In the genomic region with DNA sequence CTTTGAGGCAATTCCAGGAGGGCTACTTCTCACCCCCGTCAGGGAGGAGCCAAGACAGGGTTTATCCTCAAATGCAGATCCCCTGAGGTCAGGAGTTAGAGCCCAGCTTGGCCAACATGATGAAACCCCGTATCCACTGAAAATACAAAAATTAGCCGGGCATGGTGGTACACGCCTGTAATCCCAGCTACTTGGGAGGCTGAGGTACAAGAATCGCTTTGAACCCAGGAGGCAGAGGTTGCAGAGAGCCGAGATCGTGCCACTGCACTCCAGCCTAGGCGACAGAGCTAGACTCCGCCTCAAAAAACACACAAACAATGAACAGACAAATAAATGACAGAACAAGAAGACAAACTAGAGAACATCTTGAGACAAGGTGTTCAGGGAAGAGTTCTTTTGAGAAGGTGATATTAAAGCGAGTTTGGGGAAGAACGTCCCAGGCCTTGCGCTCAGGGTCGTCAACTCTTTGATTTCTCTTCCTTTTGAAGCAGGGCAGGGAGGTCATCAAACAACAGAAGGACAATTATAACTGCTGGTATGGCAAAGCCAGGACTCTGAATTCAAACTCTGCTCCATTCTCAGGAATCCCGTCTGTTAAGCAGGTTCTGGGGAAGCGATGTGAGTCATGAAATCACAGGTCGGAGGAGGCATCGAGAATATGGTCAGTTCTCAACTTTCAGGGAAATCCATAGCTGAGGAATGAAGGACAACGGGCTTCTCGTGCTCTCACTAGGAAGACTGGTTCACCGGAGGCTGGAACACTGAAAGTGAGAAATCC, we compare ENCODE assay signal across 8 cellular contexts. TPM values are rescaled to one million over a fixed set of nuclear protein-coding genes. Genes with fewer than 3 reads are reported as not detected.
A peak's percentile ranks its signal among the peaks of the same experiment; 100 is the strongest.
DNase-seq lines count a peak whose midpoint lies in the region; ATAC-seq, FAIRE-seq and TF ChIP-seq lines count a peak whose summit lies in the region.

No MANE protein-coding gene starts in this region.

- no peaks in the 10 kb centered on the region for H3K9me3 ChIP-seq in small intestine (ENCODE audit: control insufficient read depth, low read depth)

- H3K27ac ChIP-seq in small intestine (ENCODE audit: low read depth in 1 of 2, low read length in 1 of 2) = peak overlapping the region; percentile 75 to 82

- WGBS in small intestine, 3 donors = 23 to 37% (median 32%) methylated on average over 20 of the region's 20 CpGs

- FAIRE-seq in small intestine (lab: Jason Lieb, UNC) = no peak

- H3K27me3 Mint-ChIP-seq in WTC11 (ENCODE audit: low read depth) = no peaks in the 10 kb centered on the region
- peaks cover 13% of the 10 kb centered on the region for H3K27me3 Mint-ChIP-seq in glutamatergic neuron (ENCODE audit: unreplicated experiment)

- H3K4me1 ChIP-seq in small intestine (ENCODE audit: control insufficient read depth in 2 of 2, insufficient read depth in 1 of 2, low read depth in 1 of 2, low read length in 1 of 2) = peaks cover 8 to 12% of the 10 kb centered on the region in 2 donors

- CTCF ChIA-PET in WTC11 (lab: Charles Lee) = interaction anchor here (1.0 to 2.3 kb wide), 6 partner anchors 24 to 129 kb away, joined by 4 to 17 read pairs (median 8); partner anchors contain the start of gene EIF2S2

- H3K4me3 ChIP-seq in small intestine (ENCODE audit: low read depth in 1 of 2, low read length in 2 of 2) = peak overlapping the region; percentile 44 to 55

- H3K9me3 Mint-ChIP-seq in WTC11 (no peaks in the 10 kb centered on the region), glutamatergic neuron (ENCODE audit: unreplicated experiment) (peaks cover 9% of the 10 kb centered on the region)

- H3K4me1 Mint-ChIP-seq in WTC11 (peaks cover 28% of the 10 kb centered on the region), glutamatergic neuron (ENCODE audit: low read depth, unreplicated experiment) (peaks cover 21% of the 10 kb centered on the region)

- H3K4me3 Mint-ChIP-seq in WTC11 = peak overlapping the region; percentile 88
- H3K4me3 Mint-ChIP-seq in glutamatergic neuron (ENCODE audit: unreplicated experiment) = peak overlapping the region; percentile 87

- peaks cover 3% of the 10 kb centered on the region; the same call in 1 of the 2 replicates for H3K36me3 Mint-ChIP-seq in WTC11
- no peaks in the 10 kb centered on the region for H3K36me3 Mint-ChIP-seq in glutamatergic neuron (ENCODE audit: unreplicated experiment)

- ATAC-seq in WTC11 = no peak
- no peak for ATAC-seq in HG03196 (IDR thresholded peaks at IDR 0.05; ENCODE audit: unreplicated experiment)

- peak; percentile 22 for DNase-seq in activated CD4-positive, alpha-beta T cell treated with anti-CD3 and anti-CD28 coated beads for 48 hours
- DNase-seq in activated CD4-positive, alpha-beta T cell treated with anti-CD3 and anti-CD28 coated beads, Interleukin-2, amount 50 U/mL, for 48 hours = no peak
- DNase-seq in WTC11 (ENCODE audit: low spot score) (no peak), glutamatergic neuron (no peak), small intestine (no peak), SIG-M5 (lab: John Stamatoyannopoulos, UW) (no peak), activated gamma-delta T cell treated with Interleukin-2 at 50 U/mL for 16 hours (no peak)

- POLR2A ChIA-PET in WTC11 (lab: Charles Lee) = interaction anchor here (0.5 to 1.4 kb wide), 6 partner anchors 46 to 369 kb away, joined by 3 to 8 read pairs (median 4); partner anchors contain the start of gene EIF2S2

- H3K27ac Mint-ChIP-seq in WTC11 (peak overlapping the region; percentile 98), glutamatergic neuron (ENCODE audit: unreplicated experiment) (peak overlapping the region; percentile 79)

- H3K27me3 ChIP-seq in small intestine (ENCODE audit: control insufficient read depth in 2 of 2, insufficient read depth in 2 of 2, low read length in 2 of 2) = no peaks in the 10 kb centered on the region

- TF ChIP-seq CTCF in WTC11 (IDR thresholded peaks at IDR 0.05) (no peak), glutamatergic neuron (IDR thresholded peaks at IDR 0.05; ENCODE audit: partially characterized antibody, unreplicated experiment) (no peak)

- H3K36me3 ChIP-seq in small intestine (ENCODE audit: control insufficient read depth in 2 of 2, insufficient read depth in 2 of 2, low read length in 2 of 2) = no peaks in the 10 kb centered on the region

TF ChIP-seq in WTC11, 78 proteins besides CTCF, POLR2A, EP300 and RAD21 (continues in another document):
- TF ChIP-seq ZNF219 (CRISPR knock-in tag; IDR thresholded peaks at IDR 0.05; ENCODE audit: borderline replicate concordance) (no peak), TP53 (CRISPR knock-in tag; IDR thresholded peaks at IDR 0.05) (no peak), EMX1 (CRISPR knock-in tag; IDR thresholded peaks at IDR 0.05) (no peak), ZNF425 (CRISPR knock-in tag; conservative IDR thresholded peaks at IDR 0.05) (no peak), IRF1 (CRISPR knock-in tag; IDR thresholded peaks at IDR 0.05) (no peak), TCF7 (CRISPR knock-in tag; IDR thresholded peaks at IDR 0.05; ENCODE audit: low read depth) (no peak), JUN (CRISPR knock-in tag; IDR thresholded peaks at IDR 0.05) (no peak), ERG (CRISPR knock-in tag; IDR thresholded peaks at IDR 0.05) (no peak)
- TF ChIP-seq, protein P1, sequence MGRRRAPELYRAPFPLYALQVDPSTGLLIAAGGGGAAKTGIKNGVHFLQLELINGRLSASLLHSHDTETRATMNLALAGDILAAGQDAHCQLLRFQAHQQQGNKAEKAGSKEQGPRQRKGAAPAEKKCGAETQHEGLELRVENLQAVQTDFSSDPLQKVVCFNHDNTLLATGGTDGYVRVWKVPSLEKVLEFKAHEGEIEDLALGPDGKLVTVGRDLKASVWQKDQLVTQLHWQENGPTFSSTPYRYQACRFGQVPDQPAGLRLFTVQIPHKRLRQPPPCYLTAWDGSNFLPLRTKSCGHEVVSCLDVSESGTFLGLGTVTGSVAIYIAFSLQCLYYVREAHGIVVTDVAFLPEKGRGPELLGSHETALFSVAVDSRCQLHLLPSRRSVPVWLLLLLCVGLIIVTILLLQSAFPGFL (CRISPR knock-in tag; IDR thresholded peaks at IDR 0.05; ENCODE audit: borderline replicate concordance) = no peak
- TF ChIP-seq, protein P2, sequence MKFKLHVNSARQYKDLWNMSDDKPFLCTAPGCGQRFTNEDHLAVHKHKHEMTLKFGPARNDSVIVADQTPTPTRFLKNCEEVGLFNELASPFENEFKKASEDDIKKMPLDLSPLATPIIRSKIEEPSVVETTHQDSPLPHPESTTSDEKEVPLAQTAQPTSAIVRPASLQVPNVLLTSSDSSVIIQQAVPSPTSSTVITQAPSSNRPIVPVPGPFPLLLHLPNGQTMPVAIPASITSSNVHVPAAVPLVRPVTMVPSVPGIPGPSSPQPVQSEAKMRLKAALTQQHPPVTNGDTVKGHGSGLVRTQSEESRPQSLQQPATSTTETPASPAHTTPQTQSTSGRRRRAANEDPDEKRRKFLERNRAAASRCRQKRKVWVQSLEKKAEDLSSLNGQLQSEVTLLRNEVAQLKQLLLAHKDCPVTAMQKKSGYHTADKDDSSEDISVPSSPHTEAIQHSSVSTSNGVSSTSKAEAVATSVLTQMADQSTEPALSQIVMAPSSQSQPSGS (CRISPR knock-in tag; IDR thresholded peaks at IDR 0.05; ENCODE audit: borderline replicate concordance, low read depth) = no peak

RNA-seq across cellular contexts. Expression of gene RALY, which starts 1.4 kb away (rescaled TPM):
- total RNA-seq in WTC11 (2021) (157 to 164 TPM (median 157 TPM) in 3 replicates), glutamatergic neuron (ENCODE audit: unreplicated experiment) (234 TPM)
- 100 to 1,000 TPM; 138 to 166 (median 152) TPM for polyA plus RNA-seq in small intestine
